10 cellular contexts compared by ENCODE assay signal in the genomic region with DNA sequence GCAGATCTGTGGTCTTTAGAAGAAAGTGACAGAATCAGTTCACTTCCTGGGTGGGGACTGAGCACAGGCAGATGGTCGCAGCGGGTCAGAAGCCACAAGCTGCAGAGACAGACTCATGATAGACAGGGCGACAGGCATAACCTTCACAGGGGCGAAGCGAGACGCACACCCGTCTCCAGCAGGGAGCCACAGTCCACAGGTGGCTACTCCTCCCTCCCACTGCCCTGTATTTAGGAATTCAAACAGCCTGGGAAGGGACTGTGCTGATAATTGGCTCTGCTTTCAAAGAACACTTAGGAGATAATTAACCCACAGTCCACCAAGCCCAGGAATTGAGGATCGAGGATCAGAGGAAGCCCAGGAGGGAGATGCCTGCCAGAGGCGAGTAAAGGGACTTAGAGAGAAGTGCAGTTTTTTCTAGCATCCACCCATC. TPM values are rescaled to one million over a fixed set of nuclear protein-coding genes. Genes with fewer than 3 reads are reported as not detected.
DNase-seq lines count a peak whose midpoint lies in the region; ATAC-seq and TF ChIP-seq lines count a peak whose summit lies in the region.
"Had no signal": no experiment of that assay in that cellular context is flagged by ENCODE, and none has a peak within 500 bp of the region (broad histone marks: within the 10 kb centered on the region; RNA-seq: fewer than 3 reads in every experiment).

No MANE protein-coding gene starts in this region.

- H3K9me3 ChIP-seq in SJSA1 (replicated peaks) (no peaks in the 10 kb centered on the region), heart left ventricle (peaks cover 0 to 3% (median 0%) of the 10 kb centered on the region in 12 donors), psoas muscle (no peaks in the 10 kb centered on the region)
- H3K9me3 ChIP-seq: SJCRH30 had no signal

- intact Hi-C loops in heart left ventricle (cut with DNase I) (loop anchor here in 1 of 10 donors (2.0 kb wide), 1 partner anchor 20 kb away; no protein-coding TSS in a partner anchor), psoas muscle (cut with DNase I) (no loop called here)

- H3K36me3 Mint-ChIP-seq in stimulated activated memory B cell treated with anti-CD40 and anti-IgM and Interleukin-4, amounts not matched to agents 10 μg/mL and 1 μg/mL and 100 μg/mL, for 72 hours: no peaks in the 10 kb centered on the region

- H3K4me1 Mint-ChIP-seq in stimulated activated memory B cell treated with anti-CD40 and anti-IgM and Interleukin-4, amounts not matched to agents 10 μg/mL and 1 μg/mL and 100 μg/mL, for 72 hours: peaks cover 22% of the 10 kb centered on the region

- H3K27me3 ChIP-seq in SJSA1 (replicated peaks) (no peaks in the 10 kb centered on the region), heart left ventricle (no peaks in the 10 kb centered on the region), psoas muscle (ENCODE audit: insufficient read depth in 3 of 3, low read length in 2 of 3) (peaks cover 0 to 17% (median 0%) of the 10 kb centered on the region in 3 donors)
- H3K27me3 ChIP-seq: SJCRH30 had no signal

- H3K9me3 Mint-ChIP-seq in stimulated activated memory B cell treated with anti-CD40 and anti-IgM and Interleukin-4, amounts not matched to agents 10 μg/mL and 1 μg/mL and 100 μg/mL, for 72 hours: no peaks in the 10 kb centered on the region

- TF ChIP-seq CTCF in heart left ventricle (IDR thresholded peaks at IDR 0.05): no peak
- no peak for TF ChIP-seq CTCF in psoas muscle (IDR thresholded peaks at IDR 0.05)

- DNase-seq in SJSA1 (ENCODE audit: low read depth in 1 of 2, low spot score in 2 of 2): no peak
- peak in 1 of 5 donors; percentile 41 for DNase-seq in heart left ventricle
- DNase-seq in psoas muscle: no peak
- no peak for DNase-seq in stimulated activated CD4-positive, alpha-beta T cell treated with anti-CD3 and anti-CD28 coated beads, Interleukin-4, amount 100 ng/mL, for 4 hours

- ATAC-seq in GM18502 (IDR thresholded peaks at IDR 0.05; ENCODE audit: poor library complexity, unreplicated experiment): peak; percentile 66
- peak; percentile 71 for ATAC-seq in HG02981 (IDR thresholded peaks at IDR 0.05; ENCODE audit: unreplicated experiment)
- ATAC-seq in heart left ventricle: peak; percentile 20 to 32 (median 29)
- ATAC-seq in stimulated activated memory B cell treated with anti-CD40 and anti-IgM and Interleukin-4, amounts not matched to agents 10 μg/mL and 1 μg/mL and 100 μg/mL, for 72 hours: peak; percentile 72
- no peak for ATAC-seq in psoas muscle
- no peak for ATAC-seq in HG02623 (IDR thresholded peaks at IDR 0.05; ENCODE audit: unreplicated experiment)

- peak overlapping the region; percentile 63 for H3K4me3 Mint-ChIP-seq in stimulated activated memory B cell treated with anti-CD40 and anti-IgM and Interleukin-4, amounts not matched to agents 10 μg/mL and 1 μg/mL and 100 μg/mL, for 72 hours

- TF ChIP-seq POLR2A in heart left ventricle (IDR thresholded peaks at IDR 0.05): no peak

- H3K4me1 ChIP-seq in SJSA1 (replicated peaks) (peaks cover 49% of the 10 kb centered on the region), heart left ventricle (peaks cover 0 to 51% (median 28%) of the 10 kb centered on the region in 12 donors), psoas muscle (peaks cover 2% of the 10 kb centered on the region)

- 23 to 46% (median 46%) methylated on average over 9 of the region's 9 CpGs for WGBS in heart left ventricle, 4 donors
- WGBS in psoas muscle, 3 donors: 48 to 55% (median 51%) methylated on average over 9 of the region's 9 CpGs

- H3K4me3 ChIP-seq in SJSA1 (no peak overlapping the region), heart left ventricle (peak overlapping the region in 2 of 12 donors; percentile 16 to 33), psoas muscle (no peak overlapping the region)

- peak overlapping the region; percentile 65 for H3K27ac Mint-ChIP-seq in stimulated activated memory B cell treated with anti-CD40 and anti-IgM and Interleukin-4, amounts not matched to agents 10 μg/mL and 1 μg/mL and 100 μg/mL, for 72 hours

- H3K27ac ChIP-seq in SJSA1 (0 out of 2 replicates have a peak overlapping the region, but pooled peaks have one; percentile 6), heart left ventricle (peak overlapping the region; percentile 8 to 80 (median 50)), psoas muscle (no peak overlapping the region)
- H3K27ac ChIP-seq: SJCRH30 had no signal

- no peaks in the 10 kb centered on the region for H3K27me3 Mint-ChIP-seq in stimulated activated memory B cell treated with anti-CD40 and anti-IgM and Interleukin-4, amounts not matched to agents 10 μg/mL and 1 μg/mL and 100 μg/mL, for 72 hours

- H3K36me3 ChIP-seq in SJSA1 (no peaks in the 10 kb centered on the region), heart left ventricle (no peaks in the 10 kb centered on the region), psoas muscle (ENCODE audit: insufficient read depth in 1 of 2, low read depth in 1 of 2) (no peaks in the 10 kb centered on the region)
- H3K36me3 ChIP-seq: SJCRH30 had no signal

RNA-seq across cellular contexts. Expression of a gene that starts 23.2 kb away (rescaled TPM):
- total RNA-seq in SJSA1 (2014; rRNA removed; shearing (Covaris generic)): 9.7 and 13.1 TPM in 2 replicates
- total RNA-seq in heart left ventricle (10 to 100 TPM in 1 of 9 donors, 1 to 10 TPM in 8; 2.8 to 20.0 (median 5.8) TPM), psoas muscle (1 to 10 TPM in 2 of 4 donors, under 1 TPM in 2; 0.71 to 2.1 (median 1.3) TPM)
- polyA plus RNA-seq in heart left ventricle (1 to 10 TPM; 6.9 to 7.0 TPM), psoas muscle (1 to 10 TPM in 2 of 3 donors, under 1 TPM in 1; 0.58 to 1.5 (median 1.0) TPM)

RNA-seq across cellular contexts. Expression of a gene that starts 48.4 kb away (rescaled TPM):
- not detected in 2 replicates for total RNA-seq in SJSA1 (2014; rRNA removed; shearing (Covaris generic))
- not detected for total RNA-seq in heart left ventricle
- not detected for polyA plus RNA-seq in heart left ventricle
- total RNA-seq in psoas muscle: not detected
- polyA plus RNA-seq in psoas muscle: not detected
- total RNA-seq: lower leg skin, SJCRH30 had no signal

Comparison
In these comparisons a context has a peak if more than half of its experiments do, and no peak if none do; other contexts are left out.
1. ATAC-seq: peak in GM18502 (single experiment), HG02981 (single experiment), heart left ventricle (4 of 4) and stimulated activated memory B cell treated with anti-CD40 and anti-IgM and Interleukin-4, amounts not matched to agents 10 μg/mL and 1 μg/mL and 100 μg/mL, for 72 hours (single experiment); none in psoas muscle (0 of 4) and HG02623 (single experiment).